In the genomic region with DNA sequence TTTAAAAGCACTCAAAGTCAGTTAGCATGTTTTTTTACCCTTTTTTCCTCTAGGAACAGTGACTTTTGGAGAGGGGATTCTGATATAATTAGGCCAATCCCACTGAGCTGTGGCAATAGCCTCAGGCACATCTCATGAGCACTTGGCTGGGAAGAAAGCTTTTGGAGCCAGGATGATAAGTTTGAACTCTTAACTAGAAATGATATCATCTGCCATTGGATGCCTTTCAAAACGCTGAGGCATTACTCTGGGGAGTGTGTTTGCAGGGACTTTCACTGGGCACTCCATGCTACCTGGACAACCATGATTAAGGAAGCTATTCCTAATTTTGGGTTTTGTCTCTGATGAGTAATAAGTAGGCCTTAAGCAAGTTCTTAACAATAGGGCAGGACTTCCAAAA, we compare ENCODE assay signal across 23 cellular contexts. TPM values are rescaled to one million over a fixed set of nuclear protein-coding genes. Genes with fewer than 3 reads are reported as not detected.
DNase-seq lines count a peak whose midpoint lies in the region; ATAC-seq and TF ChIP-seq lines count a peak whose summit lies in the region.
"Had no signal": no experiment of that assay in that cellular context is flagged by ENCODE, and none has a peak within 500 bp of the region (broad histone marks: within the 10 kb centered on the region; RNA-seq: fewer than 3 reads in every experiment).

No MANE protein-coding gene starts in this region.

- 62% methylated on average over 1 of the region's 1 CpG for WGBS in hepatocyte (ENCODE audit: low lambda C conversion rate, missing lambda C conversion rate)

- H3K9me3 Mint-ChIP-seq in stimulated activated naive B cell treated with anti-CD40 and anti-IgM and Interleukin-4, amounts not matched to agents 10 μg/mL and 1 μg/mL and 100 μg/mL, for 72 hours: no peaks in the 10 kb centered on the region
- H3K9me3 Mint-ChIP-seq: CD4-positive, CD25-positive, alpha-beta regulatory T cell had no signal

- H3K79me2 ChIP-seq in PC-3 (ENCODE audit: low read length) (no peaks in the 10 kb centered on the region), hepatocyte (no peaks in the 10 kb centered on the region)

- H3K4me2 ChIP-seq in PC-3 (ENCODE audit: low read length) (no peak overlapping the region), hepatocyte (no peak overlapping the region)

- TF ChIP-seq CTCF in PC-3 (conservative IDR thresholded peaks at IDR 0.05; ENCODE audit: low read depth, low read length) (no peak), hepatocyte (IDR thresholded peaks at IDR 0.05; ENCODE audit: poor library complexity) (no peak)

- H3K36me3 ChIP-seq in PC-3 (ENCODE audit: low read depth, low read length) (no peaks in the 10 kb centered on the region), hepatocyte (replicated peaks; ENCODE audit: insufficient read depth, low read depth) (no peaks in the 10 kb centered on the region)

- peaks cover 0 to 7% of the 10 kb centered on the region in 2 donors for H3K4me1 Mint-ChIP-seq in stimulated activated naive B cell treated with anti-CD40 and anti-IgM and Interleukin-4, amounts not matched to agents 10 μg/mL and 1 μg/mL and 100 μg/mL, for 72 hours
- H3K4me1 Mint-ChIP-seq: CD4-positive, CD25-positive, alpha-beta regulatory T cell had no signal

- H3K9me2 ChIP-seq in PC-3 (replicated peaks; ENCODE audit: low read length) (no peaks in the 10 kb centered on the region), hepatocyte (replicated peaks; ENCODE audit: insufficient read depth) (no peaks in the 10 kb centered on the region)

- H3K27me3 ChIP-seq in PC-3 (ENCODE audit: low read length) (peaks cover 54% of the 10 kb centered on the region), hepatocyte (peaks cover 4% of the 10 kb centered on the region)

- H4K20me1 ChIP-seq in PC-3 (ENCODE audit: low read length): no peaks in the 10 kb centered on the region
- no peaks in the 10 kb centered on the region for H4K20me1 ChIP-seq in hepatocyte (ENCODE audit: insufficient read depth, poor library complexity, severe bottlenecking)

- CTCF ChIA-PET in PC-3 (lab: Charles Lee): no interaction called here

- POLR2A ChIA-PET in PC-3 (lab: Charles Lee; ENCODE audit: unreplicated experiment): no interaction called here

- H3K9ac ChIP-seq in PC-3 (ENCODE audit: low read length): no peak overlapping the region

- H3K27ac ChIP-seq in PC-3 (ENCODE audit: low read length) (no peak overlapping the region), hepatocyte (no peak overlapping the region)
- H3K27ac ChIP-seq: SK-N-MC had no signal

- H3F3A ChIP-seq in PC-3 (ENCODE audit: low read length, unreplicated experiment): no peaks in the 10 kb centered on the region

- H3K27ac Mint-ChIP-seq in stimulated activated naive B cell treated with anti-CD40 and anti-IgM and Interleukin-4, amounts not matched to agents 10 μg/mL and 1 μg/mL and 100 μg/mL, for 72 hours: no peak overlapping the region
- H3K27ac Mint-ChIP-seq: CD4-positive, CD25-positive, alpha-beta regulatory T cell had no signal

- H3K4me1 ChIP-seq in PC-3 (ENCODE audit: insufficient read depth, low read length) (peaks cover 5% of the 10 kb centered on the region; the same call in 1 of the 2 replicates), hepatocyte (ENCODE audit: insufficient read depth) (peaks cover 17% of the 10 kb centered on the region)

- intact Hi-C loops in PC-3 (cut with micrococcal nuclease): no loop called here

- BruUV-seq in PC-3 (replicated peaks; lab: Mats Ljungman, UMichigan): no TSS peak

- peaks cover 30 to 36% of the 10 kb centered on the region in 2 donors for H3K27me3 Mint-ChIP-seq in stimulated activated naive B cell treated with anti-CD40 and anti-IgM and Interleukin-4, amounts not matched to agents 10 μg/mL and 1 μg/mL and 100 μg/mL, for 72 hours

- H2AFZ ChIP-seq in PC-3 (ENCODE audit: low read length) (no peak overlapping the region), hepatocyte (no peak overlapping the region)

- no peaks in the 10 kb centered on the region for H3K9me3 ChIP-seq in PC-3 (ENCODE audit: low read length)
- H3K9me3 ChIP-seq in hepatocyte (ENCODE audit: low read depth): no peaks in the 10 kb centered on the region

- H3K4me3 Mint-ChIP-seq in stimulated activated naive B cell treated with anti-CD40 and anti-IgM and Interleukin-4, amounts not matched to agents 10 μg/mL and 1 μg/mL and 100 μg/mL, for 72 hours: no peak overlapping the region
- H3K4me3 Mint-ChIP-seq: CD4-positive, CD25-positive, alpha-beta regulatory T cell had no signal

- ATAC-seq in PC-3 (no peak), HG03354 (IDR thresholded peaks at IDR 0.05; ENCODE audit: poor library complexity, severe bottlenecking, unreplicated experiment) (no peak)
- no peak for ATAC-seq in stimulated activated naive B cell treated with anti-CD40 and anti-IgM and Interleukin-4, amounts not matched to agents 10 μg/mL and 1 μg/mL and 100 μg/mL, for 72 hours (replicated peaks)
- ATAC-seq: GM12878, HCT116, K562 had no signal

- peak; percentile 19 for DNase-seq in NCI-H2029 (lab: John Stamatoyannopoulos, UW)
- DNase-seq in NCI-H2029 treated with DMSO at 0.1 percent for 48 hours (lab: John Stamatoyannopoulos, UW): no peak
- DNase-seq in NCI-H226: peak; percentile 24
- DNase-seq in PC-3: peak; percentile 12
- DNase-seq in stimulated activated naive B cell treated with anti-CD40 and anti-IgM and Interleukin-4, amounts not matched to agents 10 μg/mL and 1 μg/mL and 100 μg/mL, for 72 hours: no peak
- DNase-seq in hepatocyte (ENCODE audit: low spot score): no peak
- DNase-seq in activated CD4-positive, alpha-beta T cell treated with anti-CD3 and anti-CD28 coated beads, Interleukin-2, amount 50 U/mL, for 4 hours: no peak
- DNase-seq: 8988T; CD4-positive, CD25-positive, alpha-beta regulatory T cell; COR-L47; DMS 273 treated with DMSO at 0.1 percent for 48 hours; GOT3; NCI-H1417 treated with DMSO at 0.1 percent for 48 hours; NCI-H2081 treated with DMSO at 0.1 percent for 48 hours; NCI-H526 treated with DMSO at 0.1 percent for 48 hours; NK-92 treated with Interleukin-12 subunit alpha and Interleukin-12 subunit beta, amount 100 ng/mL, for 24 hours; SHP77 had no signal

- H3K36me3 Mint-ChIP-seq in stimulated activated naive B cell treated with anti-CD40 and anti-IgM and Interleukin-4, amounts not matched to agents 10 μg/mL and 1 μg/mL and 100 μg/mL, for 72 hours: no peaks in the 10 kb centered on the region
- H3K36me3 Mint-ChIP-seq: CD4-positive, CD25-positive, alpha-beta regulatory T cell had no signal

- H3K4me3 ChIP-seq in PC-3 (ENCODE audit: low read length) (no peak overlapping the region), hepatocyte (no peak overlapping the region)
- H3K4me3 ChIP-seq: GM12878, K562, SK-N-MC had no signal

RNA-seq across cellular contexts. Expression of a gene that starts 3.7 kb away (rescaled TPM):
- total RNA-seq in PC-3 (2014; rRNA removed): not detected in 2 replicates
- total RNA-seq in hepatocyte: 25.7 and 25.9 TPM in 2 replicates
- 14.2 and 33.0 TPM in 2 replicates for polyA plus RNA-seq in hepatocyte
- total RNA-seq: CD4-positive, CD25-positive, alpha-beta regulatory T cell; GM12878; K562 had no signal
- polyA plus RNA-seq: AG04450; CD4-positive, CD25-positive, alpha-beta regulatory T cell; GM12878; K562 had no signal

Comparison
In these comparisons a context has a peak if more than half of its experiments do, and no peak if none do; other contexts are left out.
1. DNase-seq: peak in NCI-H2029 (single experiment), NCI-H226 (single experiment) and PC-3 (single experiment); none in NCI-H2029 treated with DMSO at 0.1 percent for 48 hours (single experiment), stimulated activated naive B cell treated with anti-CD40 and anti-IgM and Interleukin-4, amounts not matched to agents 10 μg/mL and 1 μg/mL and 100 μg/mL, for 72 hours (single experiment), hepatocyte (single experiment) and activated CD4-positive, alpha-beta T cell treated with anti-CD3 and anti-CD28 coated beads, Interleukin-2, amount 50 U/mL, for 4 hours (0 of 2).
2. RNA of a gene that starts 3.7 kb away (total RNA-seq): 25.7 to 25.9 TPM in hepatocyte; not detected in PC-3; every median in the first group is over 10 times any median in the second.